ENCODE assay signal across 27 cellular contexts in the genomic region with DNA sequence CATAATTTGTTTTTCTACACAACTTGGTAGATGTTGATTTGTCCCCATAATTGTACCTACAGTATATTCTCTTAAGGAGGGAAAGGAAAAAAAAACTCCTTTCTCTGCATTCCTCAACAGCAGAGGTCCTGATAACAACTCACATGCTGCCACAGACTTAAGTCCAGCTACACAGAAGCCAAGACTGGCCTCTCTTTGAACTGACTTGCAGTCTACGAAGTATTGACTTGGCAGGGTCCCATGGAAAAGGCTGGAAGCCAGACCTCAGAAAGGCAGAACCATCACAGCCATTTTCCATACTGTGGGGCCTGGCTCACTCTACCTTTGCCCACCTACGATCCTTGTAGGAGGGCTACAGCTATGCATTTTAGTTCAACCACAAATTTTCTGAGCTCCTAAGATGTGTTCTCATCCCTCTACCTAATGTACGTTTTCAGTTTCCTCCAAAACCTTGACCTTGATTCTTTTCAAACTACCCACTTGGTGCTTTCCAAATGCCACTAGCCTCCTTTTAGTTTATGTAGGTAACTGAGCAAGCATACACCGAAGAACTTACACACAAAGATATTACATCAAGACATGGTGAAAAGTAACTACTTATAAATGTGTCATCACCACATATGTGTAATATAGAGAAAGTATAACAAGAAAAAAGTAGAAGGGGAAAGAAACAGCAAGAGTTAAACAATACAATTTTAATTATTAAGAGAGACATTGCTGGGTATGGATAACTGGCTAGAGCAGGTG. TPM values are rescaled to one million over a fixed set of nuclear protein-coding genes. Genes with fewer than 3 reads are reported as not detected.
DNase-seq lines count a peak whose midpoint lies in the region; ATAC-seq, FAIRE-seq and TF ChIP-seq lines count a peak whose summit lies in the region.
"Had no signal": no experiment of that assay in that cellular context is flagged by ENCODE, and none has a peak within 500 bp of the region (broad histone marks: within the 10 kb centered on the region; RNA-seq: fewer than 3 reads in every experiment).

No MANE protein-coding gene starts in this region.

- H3K36me3 Mint-ChIP-seq in activated T-helper 17 cell treated with anti-CD3 and anti-CD28 coated beads, Interleukin-2, amount 50 U/mL, for 72 hours (ENCODE audit: low read depth), result no peaks in the 10 kb centered on the region
- H3K36me3 Mint-ChIP-seq in stimulated activated effector memory CD8-positive, alpha-beta T cell treated with anti-CD3 and anti-CD28 coated beads, Interleukin-12 subunit alpha, Interleukin-12 subunit beta, amount 100 ng/mL, for 72 hours, result no peaks in the 10 kb centered on the region

- H3K4me1 Mint-ChIP-seq in activated T-helper 17 cell treated with anti-CD3 and anti-CD28 coated beads, Interleukin-2, amount 50 U/mL, for 72 hours, result no peaks in the 10 kb centered on the region
- no peaks in the 10 kb centered on the region for H3K4me1 Mint-ChIP-seq in stimulated activated effector memory CD8-positive, alpha-beta T cell treated with anti-CD3 and anti-CD28 coated beads, Interleukin-12 subunit alpha, Interleukin-12 subunit beta, amount 100 ng/mL, for 72 hours

- H3K27ac ChIP-seq in Panc1 (ENCODE audit: low read length), result peak overlapping the region; percentile 41; the same call in 1 of the 2 replicates
- H3K27ac ChIP-seq in K562 (ENCODE audit: extremely low read depth, low read depth, low read length), result no peak overlapping the region
- H3K27ac ChIP-seq: A549; BLaER1 treated with 17β-estradiol and CSF1 and Interleukin-3, amounts not matched to agents 10 nM and 100 nM; GM23248; RWPE1 had no signal

- BruUV-seq in Panc1 (replicated peaks; lab: Mats Ljungman, UMichigan) (no TSS peak), K562 (replicated peaks; lab: Mats Ljungman, UMichigan) (no TSS peak)

- TF ChIP-seq CTCF in Panc1 (IDR thresholded peaks at IDR 0.05), result no peak
- no peak for TF ChIP-seq CTCF in K562 (IDR thresholded peaks at IDR 0.05 in 2 of 3, conservative IDR thresholded peaks at IDR 0.05 in 1 of 3; ENCODE audit: insufficient read depth in 2 of 3, low read depth in 1 of 3, low read length in 3 of 3)

- no peaks in the 10 kb centered on the region for H4K20me1 ChIP-seq in K562 (replicated peaks; ENCODE audit: control insufficient read depth, insufficient read depth, low read length)
- H4K20me1 ChIP-seq: BLaER1 treated with 17β-estradiol and CSF1 and Interleukin-3, amounts not matched to agents 10 nM and 100 nM had no signal

- no peaks in the 10 kb centered on the region for H3K36me3 ChIP-seq in Panc1 (ENCODE audit: control insufficient read depth, insufficient read depth, low read length)
- H3K36me3 ChIP-seq in K562 (ENCODE audit: control insufficient read depth, insufficient read depth, low read length), result peaks cover 11% of the 10 kb centered on the region; the same call in 2 of the 3 replicates
- H3K36me3 ChIP-seq: BLaER1 treated with 17β-estradiol and CSF1 and Interleukin-3, amounts not matched to agents 10 nM and 100 nM had no signal

- FAIRE-seq in K562 (lab: Jason Lieb, UNC), result no peak
- FAIRE-seq: A549, D721Med, G401.6, HTR-8/SVneo had no signal

- no peak overlapping the region for H2AFZ ChIP-seq in K562 (ENCODE audit: low read depth, low read length)
- H2AFZ ChIP-seq: GM23248 had no signal

- H3K9me3 Mint-ChIP-seq in activated T-helper 17 cell treated with anti-CD3 and anti-CD28 coated beads, Interleukin-2, amount 50 U/mL, for 72 hours, result no peaks in the 10 kb centered on the region
- H3K9me3 Mint-ChIP-seq in stimulated activated effector memory CD8-positive, alpha-beta T cell treated with anti-CD3 and anti-CD28 coated beads, Interleukin-12 subunit alpha, Interleukin-12 subunit beta, amount 100 ng/mL, for 72 hours, result no peaks in the 10 kb centered on the region
- H3K9me3 Mint-ChIP-seq: CD4-positive, alpha-beta T cell had no signal

- peaks cover 22% of the 10 kb centered on the region for H3K27me3 Mint-ChIP-seq in activated T-helper 17 cell treated with anti-CD3 and anti-CD28 coated beads, Interleukin-2, amount 50 U/mL, for 72 hours

- DNase-seq in Panc1 (ENCODE audit: low read depth, low spot score) (no peak), K562 (ENCODE audit: extremely low read depth in 1 of 4, low spot score in 3 of 4) (no peak), iPS-NIHi11 (ENCODE audit: low spot score) (no peak), SW480 (ENCODE audit: low spot score) (no peak)
- no peak for DNase-seq in stimulated activated effector memory CD8-positive, alpha-beta T cell treated with anti-CD3 and anti-CD28 coated beads, Interleukin-12 subunit alpha, Interleukin-12 subunit beta, amount 100 ng/mL, for 72 hours (ENCODE audit: low spot score in 2 of 2)
- DNase-seq: AML-193; CD4-positive, alpha-beta T cell; GM23248; H7; KBM-7; MV-4-11; NCI-H1105; NCI-H1436 treated with DMSO at 0.1 percent for 48 hours; NCI-H187 treated with DMSO at 0.1 percent for 48 hours; NCI-H2107; NCI-H526 treated with DMSO at 0.1 percent for 48 hours; SHP77 had no signal

- no peak overlapping the region for H3K4me3 Mint-ChIP-seq in activated T-helper 17 cell treated with anti-CD3 and anti-CD28 coated beads, Interleukin-2, amount 50 U/mL, for 72 hours
- H3K4me3 Mint-ChIP-seq in stimulated activated effector memory CD8-positive, alpha-beta T cell treated with anti-CD3 and anti-CD28 coated beads, Interleukin-12 subunit alpha, Interleukin-12 subunit beta, amount 100 ng/mL, for 72 hours, result no peak overlapping the region
- H3K4me3 Mint-ChIP-seq: CD4-positive, alpha-beta T cell had no signal

- intact Hi-C loops in Panc1 (cut with micrococcal nuclease; ENCODE audit: unreplicated experiment), result no loop called here
- intact Hi-C loops in K562 (cut with micrococcal nuclease), result no loop called here

- CTCF ChIA-PET in Panc1 (lab: Charles Lee), result no interaction called here
- CTCF ChIA-PET in K562 (lab: Yijun Ruan, JAX; ENCODE audit: low intra/inter-chr PET ratio), result no interaction called here

- H3K9me3 ChIP-seq in Panc1 (ENCODE audit: control insufficient read depth, insufficient read depth, low read depth, low read length) (no peaks in the 10 kb centered on the region), K562 (replicated peaks; ENCODE audit: control insufficient read depth, insufficient read depth, low read depth, low read length) (no peaks in the 10 kb centered on the region)
- H3K9me3 ChIP-seq: A549; BLaER1 treated with 17β-estradiol and CSF1 and Interleukin-3, amounts not matched to agents 10 nM and 100 nM had no signal

- no peak for TF ChIP-seq EP300 in K562 (IDR thresholded peaks at IDR 0.05; ENCODE audit: low read length)

- 53% methylated on average over 4 of the region's 4 CpGs for WGBS in K562 (ENCODE audit: insufficient coverage, low coverage, missing lambda C conversion rate)

- no peak overlapping the region; a peak in 1 of 4 replicates for H3K9ac ChIP-seq in K562 (ENCODE audit: insufficient read depth in 1 of 2, low read depth in 2 of 2, low read length in 2 of 2)
- H3K9ac ChIP-seq: BLaER1 treated with 17β-estradiol and CSF1 and Interleukin-3, amounts not matched to agents 10 nM and 100 nM; GM23248 had no signal

- H3K79me2 ChIP-seq in K562 (ENCODE audit: control insufficient read depth, insufficient read depth, low read length), result no peaks in the 10 kb centered on the region

- TF ChIP-seq RAD21 in K562 (CRISPR knock-in tag; conservative IDR thresholded peaks at IDR 0.05 in 1 of 2, IDR thresholded peaks at IDR 0.05 in 1 of 2), result no peak

- POLR2A ChIA-PET in Panc1 (lab: Charles Lee) (no interaction called here), K562 (lab: Yijun Ruan, JAX) (interaction anchor here (0.9 to 1.0 kb wide), 2 partner anchors 10 to 71 kb away, joined by 3 to 4 read pairs; no protein-coding TSS in a partner anchor)

- H3K4me1 ChIP-seq in Panc1 (ENCODE audit: control insufficient read depth, insufficient read depth, low read length) (no peaks in the 10 kb centered on the region), K562 (replicated peaks in 1 of 2; ENCODE audit: control insufficient read depth in 2 of 2, insufficient read depth in 2 of 2, low read length in 2 of 2) (no peaks in the 10 kb centered on the region)
- H3K4me1 ChIP-seq: A549; BLaER1 treated with 17β-estradiol and CSF1 and Interleukin-3, amounts not matched to agents 10 nM and 100 nM had no signal

- H3K4me3 ChIP-seq in Panc1 (ENCODE audit: low read depth in 2 of 2, low read length in 2 of 2), result no peak overlapping the region
- H3K4me3 ChIP-seq in K562, result no peak overlapping the region
- H3K4me3 ChIP-seq: A549; BLaER1 treated with 17β-estradiol and CSF1 and Interleukin-3, amounts not matched to agents 10 nM and 100 nM; GM23248 had no signal

- no peaks in the 10 kb centered on the region for H3K9me1 ChIP-seq in K562 (ENCODE audit: control insufficient read depth, insufficient read depth, low read length)

- H3K27ac Mint-ChIP-seq in activated T-helper 17 cell treated with anti-CD3 and anti-CD28 coated beads, Interleukin-2, amount 50 U/mL, for 72 hours, result no peak overlapping the region
- no peak overlapping the region for H3K27ac Mint-ChIP-seq in stimulated activated effector memory CD8-positive, alpha-beta T cell treated with anti-CD3 and anti-CD28 coated beads, Interleukin-12 subunit alpha, Interleukin-12 subunit beta, amount 100 ng/mL, for 72 hours
- H3K27ac Mint-ChIP-seq: CD4-positive, alpha-beta T cell had no signal

- H3K4me2 ChIP-seq in K562 (ENCODE audit: insufficient read depth, low read length), result no peak overlapping the region
- H3K4me2 ChIP-seq: A549; BLaER1 treated with 17β-estradiol and CSF1 and Interleukin-3, amounts not matched to agents 10 nM and 100 nM had no signal

- ATAC-seq in Panc1, result no peak
- ATAC-seq in activated T-helper 17 cell treated with anti-CD3 and anti-CD28 coated beads, Interleukin-2, amount 50 U/mL, for 72 hours (replicated peaks), result peak; percentile 67
- ATAC-seq in K562, result peak; percentile 51; the same call in 2 of the 3 replicates
- peak; percentile 34 for ATAC-seq in stimulated activated effector memory CD8-positive, alpha-beta T cell treated with anti-CD3 and anti-CD28 coated beads, Interleukin-12 subunit alpha, Interleukin-12 subunit beta, amount 100 ng/mL, for 72 hours
- ATAC-seq in HG02759 (IDR thresholded peaks at IDR 0.05; ENCODE audit: unreplicated experiment), result no peak
- ATAC-seq: A549 had no signal

- in situ Hi-C loops in Panc1 (cut with HindIII; ENCODE audit: low pct_unique_long_range_greater_than_20kb, low sequenced_read_pairs) (no loop called here), K562 (cut with MboI) (no loop called here)

- TF ChIP-seq POLR2A in K562 (conservative IDR thresholded peaks at IDR 0.05), result no peak

- H3K27me3 ChIP-seq in Panc1 (ENCODE audit: control insufficient read depth, insufficient read depth, low read length) (no peaks in the 10 kb centered on the region), K562 (ENCODE audit: control insufficient read depth in 2 of 2, insufficient read depth in 2 of 2, low read length in 2 of 2) (no peaks in the 10 kb centered on the region)
- H3K27me3 ChIP-seq: BLaER1 treated with 17β-estradiol and CSF1 and Interleukin-3, amounts not matched to agents 10 nM and 100 nM had no signal

RNA-seq across cellular contexts. Expression of a gene that starts 12.2 kb away (rescaled TPM):
- total RNA-seq in Panc1 (2021; ENCODE audit: unreplicated experiment), result 12.9 TPM
- 3.9 TPM for polyA plus RNA-seq in Panc1 (2012; ENCODE audit: insufficient read length)
- total RNA-seq in activated T-helper 17 cell treated with anti-CD3 and anti-CD28 coated beads, Interleukin-2, amount 50 U/mL, for 72 hours, result 1 to 10 TPM in 1 of 2 donors, under 1 TPM in 1; 0.16 to 1.1 TPM
- total RNA-seq in K562 (2011; cell fraction: chromatin; rRNA removed; ENCODE audit: low replicate concordance), result 18.7 and 21.8 TPM in 2 replicates
- total RNA-seq in K562 (2011; cell fraction: nucleolus; rRNA removed), result 7.0 and 7.3 TPM in 2 replicates
- total RNA-seq in K562 (2011; cell fraction: nucleoplasm; rRNA removed), result 9.8 and 14.6 TPM in 2 replicates
- 2.0 and 2.6 TPM in 2 replicates for total RNA-seq in K562 (2014; rRNA removed)
- total RNA-seq in K562 (2014; rRNA removed; fragmentation: Illumina TruSeq; extraction: Trizol), result 2.7 and 3.3 TPM in 2 replicates
- 2.2 and 2.5 TPM in 2 replicates for total RNA-seq in K562 (2015; rRNA removed; fragmentation: Illumina TruSeq; extraction: Trizol)
- 3.6 and 5.0 TPM in 2 replicates for total RNA-seq in K562 (2021)
- 4.5 and 4.8 TPM in 2 replicates for polyA plus RNA-seq in K562 (2011; rRNA removed)
- 1.2 and 2.8 TPM in 2 replicates for polyA plus RNA-seq in K562 (2011; cell fraction: cytosol; rRNA removed)
- 11.7 and 12.2 TPM in 2 replicates for polyA plus RNA-seq in K562 (2011; cell fraction: nucleus; rRNA removed)
- 1.5 and 1.7 TPM in 2 replicates for polyA plus RNA-seq in K562 (2012)
- polyA plus RNA-seq in K562 (2014; fragmentation: Illumina TruSeq; extraction: Trizol), result 3.4 and 3.8 TPM in 2 replicates
- under 1 TPM; 0.35 TPM for polyA plus RNA-seq in K562 (2014; fragmentation: Nextera tagmentation; extraction: Ambion mirVana)
- polyA plus RNA-seq in K562 (2014; rRNA removed), result 2.7 and 3.0 TPM in 2 replicates
- 8.4 and 10.6 TPM in 2 replicates for polyA minus RNA-seq in K562 (2011; rRNA and poly(A)+ RNA removed)
- 4.0 and 7.3 TPM in 2 replicates for polyA minus RNA-seq in K562 (2011; cell fraction: cytosol; rRNA and poly(A)+ RNA removed)
- 6.6 and 13.9 TPM in 2 replicates for polyA minus RNA-seq in K562 (2011; cell fraction: nucleus; rRNA and poly(A)+ RNA removed)
- total RNA-seq: H7, LHCN-M2, MCF 10A had no signal
- polyA plus RNA-seq: GM23248 had no signal

Comparison
In these comparisons a context has a peak if more than half of its experiments do, and no peak if none do; other contexts are left out.
1. ATAC-seq: peak in activated T-helper 17 cell treated with anti-CD3 and anti-CD28 coated beads, Interleukin-2, amount 50 U/mL, for 72 hours (single experiment), K562 (single experiment) and stimulated activated effector memory CD8-positive, alpha-beta T cell treated with anti-CD3 and anti-CD28 coated beads, Interleukin-12 subunit alpha, Interleukin-12 subunit beta, amount 100 ng/mL, for 72 hours (single experiment); none in Panc1 (single experiment) and HG02759 (single experiment).